ENCODE assay signal across 28 cellular contexts in the genomic region with DNA sequence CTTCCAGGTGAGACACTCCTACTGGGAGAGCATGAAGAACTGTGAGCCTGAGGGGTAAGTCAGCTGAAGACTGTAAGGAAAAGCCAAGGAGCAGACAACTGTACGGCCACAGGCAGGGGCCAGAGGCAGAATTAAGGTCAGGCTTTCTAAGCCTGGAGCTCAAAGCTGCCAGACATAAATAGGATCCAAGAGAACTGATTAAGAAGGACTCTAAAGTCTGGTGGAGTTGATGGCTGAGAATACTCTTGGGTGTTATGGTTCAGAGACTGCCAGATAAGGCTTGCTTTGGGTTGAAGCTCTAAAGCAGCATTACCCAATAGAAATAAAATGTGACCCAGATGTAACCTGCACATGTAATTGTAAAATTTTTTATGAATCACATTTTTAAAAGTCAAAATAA. TPM values are rescaled to one million over a fixed set of nuclear protein-coding genes. Genes with fewer than 3 reads are reported as not detected.
"Had no signal": no experiment of that assay in that cellular context is flagged by ENCODE, and none has a peak within 500 bp of the region (broad histone marks: within the 10 kb centered on the region; RNA-seq: fewer than 3 reads in every experiment).

No MANE protein-coding gene starts in this region.

- H3K9ac ChIP-seq: neural progenitor cell, parathyroid adenoma had no signal

- H3K4me3 ChIP-seq: hepatocyte, left lung, lung, neural progenitor cell, psoas muscle, right lobe of liver, smooth muscle cell, tibial nerve, upper lobe of left lung, vagina had no signal

- H2AFZ ChIP-seq: hepatocyte, neural progenitor cell, parathyroid adenoma had no signal

- H3K4me2 ChIP-seq: hepatocyte, neural progenitor cell, smooth muscle cell had no signal

- H3K27me3 ChIP-seq: hepatocyte, left lung, right lobe of liver, upper lobe of left lung, vagina had no signal

- H3K9me3 ChIP-seq: left lung, neutrophil, psoas muscle, right lobe of liver, tibial nerve, upper lobe of left lung, vagina had no signal

- ATAC-seq: left colon; left lung; natural killer cell; psoas muscle; right lobe of liver; stimulated activated memory B cell treated with anti-CD40 and anti-IgM and Interleukin-4, amounts not matched to agents 10 μg/mL and 1 μg/mL and 100 μg/mL, for 72 hours; stimulated activated naive CD8-positive, alpha-beta T cell treated with anti-CD3 and anti-CD28 coated beads, Interleukin-15, amount 100 ng/mL, for 72 hours had no signal

- DNase-seq: kidney glomerular epithelial cell; left colon; left lung; mesendoderm; naive B cell; natural killer cell; nephron progenitor cell; occipital lobe; psoas muscle; right lobe of liver; stimulated activated CD4-positive, alpha-beta T cell treated with anti-CD3 and anti-CD28 coated beads, Interleukin-1b, Interleukin-23, amount 100 ng/mL, for 48 hours; stimulated activated CD4-positive, alpha-beta T cell treated with anti-CD3 and anti-CD28 coated beads, Interleukin-2, amount 100 ng/mL, for 48 hours; stimulated activated CD4-positive, alpha-beta T cell treated with anti-CD3 and anti-CD28 coated beads, Interleukin-4, amount 100 ng/mL, for 4 hours; stimulated activated CD8-positive, alpha-beta memory T cell treated with anti-CD3 and anti-CD28 coated beads, Interleukin-4, amount 100 ng/mL, for 48 hours; stimulated activated naive CD4-positive, alpha-beta T cell treated with Interleukin-2 at 50 U/mL for 16 hours; stimulated activated naive CD8-positive, alpha-beta T cell treated with anti-CD3 and anti-CD28 coated beads, Interleukin-15, amount 100 ng/mL, for 72 hours; substantia nigra; upper lobe of left lung had no signal

- H3K79me2 ChIP-seq: hepatocyte, parathyroid adenoma had no signal

- H3K4me1 ChIP-seq: left lung, neural progenitor cell, parathyroid adenoma, psoas muscle, tibial nerve, upper lobe of left lung had no signal

- H3K36me3 ChIP-seq: left lung, neural progenitor cell, neutrophil, right lobe of liver, tibial nerve, upper lobe of left lung, vagina had no signal

- H3K27ac ChIP-seq: hepatocyte, left lung, neural progenitor cell, neutrophil, parathyroid adenoma, psoas muscle, right lobe of liver, tibial nerve, upper lobe of left lung, vagina had no signal

RNA-seq across cellular contexts. Expression of a gene that starts 12.2 kb away (rescaled TPM):
- polyA plus RNA-seq: keratinocyte had no signal
